ENCODE assay signal across 1 cellular context in the genomic region with DNA sequence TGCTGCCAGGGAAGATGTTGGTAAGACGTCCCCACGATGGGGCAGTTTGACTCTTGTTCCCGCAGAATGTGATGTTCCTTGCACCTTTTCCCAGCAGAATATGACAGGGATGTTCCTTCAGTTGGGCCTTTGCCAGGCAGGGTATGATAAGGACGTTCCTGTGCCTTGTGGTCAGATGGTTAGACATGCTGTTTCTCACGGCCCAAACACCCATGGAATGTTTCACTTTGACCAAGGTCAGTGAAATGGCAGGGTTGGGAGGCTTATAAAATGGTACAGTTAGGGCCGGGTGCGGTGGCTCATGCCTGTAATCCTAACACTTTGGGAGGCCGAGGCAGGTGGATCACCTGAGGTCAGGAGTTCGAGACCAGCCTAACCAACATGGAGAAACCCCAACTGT.
TF ChIP-seq lines count a peak whose summit lies in the region.

No MANE protein-coding gene starts in this region.

TF ChIP-seq in HepG2, 621 proteins besides CTCF, POLR2A, EP300 and RAD21:
- TF ChIP-seq, protein P1, sequence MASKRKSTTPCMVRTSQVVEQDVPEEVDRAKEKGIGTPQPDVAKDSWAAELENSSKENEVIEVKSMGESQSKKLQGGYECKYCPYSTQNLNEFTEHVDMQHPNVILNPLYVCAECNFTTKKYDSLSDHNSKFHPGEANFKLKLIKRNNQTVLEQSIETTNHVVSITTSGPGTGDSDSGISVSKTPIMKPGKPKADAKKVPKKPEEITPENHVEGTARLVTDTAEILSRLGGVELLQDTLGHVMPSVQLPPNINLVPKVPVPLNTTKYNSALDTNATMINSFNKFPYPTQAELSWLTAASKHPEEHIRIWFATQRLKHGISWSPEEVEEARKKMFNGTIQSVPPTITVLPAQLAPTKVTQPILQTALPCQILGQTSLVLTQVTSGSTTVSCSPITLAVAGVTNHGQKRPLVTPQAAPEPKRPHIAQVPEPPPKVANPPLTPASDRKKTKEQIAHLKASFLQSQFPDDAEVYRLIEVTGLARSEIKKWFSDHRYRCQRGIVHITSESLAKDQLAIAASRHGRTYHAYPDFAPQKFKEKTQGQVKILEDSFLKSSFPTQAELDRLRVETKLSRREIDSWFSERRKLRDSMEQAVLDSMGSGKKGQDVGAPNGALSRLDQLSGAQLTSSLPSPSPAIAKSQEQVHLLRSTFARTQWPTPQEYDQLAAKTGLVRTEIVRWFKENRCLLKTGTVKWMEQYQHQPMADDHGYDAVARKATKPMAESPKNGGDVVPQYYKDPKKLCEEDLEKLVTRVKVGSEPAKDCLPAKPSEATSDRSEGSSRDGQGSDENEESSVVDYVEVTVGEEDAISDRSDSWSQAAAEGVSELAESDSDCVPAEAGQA (IDR thresholded peaks at IDR 0.05; ENCODE audit: low read depth): no peak
- TF ChIP-seq, protein P1 (CRISPR knock-in tag; IDR thresholded peaks at IDR 0.05; ENCODE audit: borderline replicate concordance): no peak
- TF ChIP-seq TEAD3 (CRISPR knock-in tag; optimal IDR thresholded peaks at IDR 0.05; ENCODE audit: borderline replicate concordance) (peak; percentile 52), ZBTB7A (CRISPR knock-in tag; IDR thresholded peaks at IDR 0.05) (0 out of 2 replicates have a peak, but pooled peaks have one; percentile 21), CREM (IDR thresholded peaks at IDR 0.05) (no peak), CREM (CRISPR knock-in tag; IDR thresholded peaks at IDR 0.05) (no peak)
